ENCODE assay signal across 16 cellular contexts in the genomic region with DNA sequence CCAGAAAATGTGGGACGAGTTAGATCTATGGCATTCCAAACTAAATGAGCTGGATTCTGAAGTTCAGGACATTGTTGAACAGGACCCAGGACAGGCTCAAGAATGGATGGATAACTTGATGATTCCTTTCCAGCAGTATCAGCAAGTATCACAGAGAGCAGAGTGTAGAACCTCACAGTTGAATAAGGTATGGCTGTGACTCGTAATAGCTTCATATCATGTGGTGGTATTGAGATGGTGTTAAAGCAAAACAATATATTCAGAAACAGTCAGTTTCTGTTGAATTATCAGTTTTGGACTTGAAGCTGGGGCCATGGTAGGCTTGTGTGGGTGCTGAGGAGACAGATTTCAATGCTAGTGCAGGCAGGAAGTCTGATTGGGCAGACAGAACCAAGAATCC.
DNase-seq lines count a peak whose midpoint lies in the region; ATAC-seq and TF ChIP-seq lines count a peak whose summit lies in the region.
"Had no signal": no experiment of that assay in that cellular context is flagged by ENCODE, and none has a peak within 500 bp of the region (broad histone marks: within the 10 kb centered on the region; RNA-seq: fewer than 3 reads in every experiment).

No MANE protein-coding gene starts in this region.

- CTCF ChIA-PET in activated CD4-positive, alpha-beta memory T cell treated with anti-CD3 and anti-CD28 coated beads for 36 hours (lab: Charles Lee), result no interaction called here
- CTCF ChIA-PET in activated CD4-positive, alpha-beta memory T cell treated with anti-CD3 and anti-CD28 coated beads, Interleukin-2, amount 10 ng/mL, durations not matched to agents 7 days and 5 days (lab: Charles Lee), result interaction anchor here (1.5 kb wide), 1 partner anchor 223 kb away, joined by 3 read pairs; no protein-coding TSS in a partner anchor

- TF ChIP-seq CTCF in fibroblast of mammary gland (conservative IDR thresholded peaks at IDR 0.05; ENCODE audit: control insufficient read depth, insufficient read depth, low read depth, low read length) (no peak), mucosa of descending colon (IDR thresholded peaks at IDR 0.05) (no peak)

- H3K4me1 Mint-ChIP-seq in activated CD4-positive, alpha-beta memory T cell treated with anti-CD3 and anti-CD28 coated beads for 36 hours (ENCODE audit: low read depth), result peaks cover 10% of the 10 kb centered on the region
- peaks cover 2% of the 10 kb centered on the region for H3K4me1 Mint-ChIP-seq in activated CD4-positive, alpha-beta memory T cell treated with anti-CD3 and anti-CD28 coated beads, Interleukin-2, amount 10 ng/mL, durations not matched to agents 7 days and 5 days
- peaks cover 13% of the 10 kb centered on the region for H3K4me1 Mint-ChIP-seq in stimulated activated effector memory CD8-positive, alpha-beta T cell treated with anti-CD3 and anti-CD28 coated beads, Interleukin-12 subunit alpha, Interleukin-12 subunit beta, amount 100 ng/mL, for 72 hours
- H3K4me1 Mint-ChIP-seq: IgD-negative memory B cell had no signal

- intact Hi-C loops in activated CD4-positive, alpha-beta memory T cell treated with anti-CD3 and anti-CD28 coated beads for 36 hours (cut with micrococcal nuclease), result no loop called here
- intact Hi-C loops in head of caudate nucleus (cut with DNase I) (no loop called here), mucosa of descending colon (cut with DNase I, micrococcal nuclease) (no loop called here)

- no peak for DNase-seq in activated CD4-positive, alpha-beta memory T cell treated with anti-CD3 and anti-CD28 coated beads for 36 hours
- DNase-seq in activated CD4-positive, alpha-beta memory T cell treated with anti-CD3 and anti-CD28 coated beads, Interleukin-2, amount 10 ng/mL, durations not matched to agents 7 days and 5 days, result no peak
- peak; percentile 9 for DNase-seq in HCEC 1CT
- DNase-seq in fibroblast of mammary gland (ENCODE audit: low read depth), result peak; percentile 16
- no peak for DNase-seq in stimulated activated effector memory CD8-positive, alpha-beta T cell treated with anti-CD3 and anti-CD28 coated beads, Interleukin-12 subunit alpha, Interleukin-12 subunit beta, amount 100 ng/mL, for 72 hours (ENCODE audit: low spot score in 2 of 2)
- DNase-seq in head of caudate nucleus, result no peak
- DNase-seq in mucosa of descending colon, result no peak
- DNase-seq: COR-L47, DMS153, EL, H7, NCI-H1417, NCI-H2029, NCI-H510A had no signal

- H3K4me1 ChIP-seq in mucosa of descending colon (ENCODE audit: low read depth), result no peaks in the 10 kb centered on the region

- peak; percentile 75 for ATAC-seq in stimulated activated effector memory CD8-positive, alpha-beta T cell treated with anti-CD3 and anti-CD28 coated beads, Interleukin-12 subunit alpha, Interleukin-12 subunit beta, amount 100 ng/mL, for 72 hours
- no peak for ATAC-seq in HG03108 (IDR thresholded peaks at IDR 0.05; ENCODE audit: unreplicated experiment)
- no peak for ATAC-seq in mucosa of descending colon

- no peaks in the 10 kb centered on the region for H3K9me3 Mint-ChIP-seq in activated CD4-positive, alpha-beta memory T cell treated with anti-CD3 and anti-CD28 coated beads for 36 hours
- no peaks in the 10 kb centered on the region for H3K9me3 Mint-ChIP-seq in activated CD4-positive, alpha-beta memory T cell treated with anti-CD3 and anti-CD28 coated beads, Interleukin-2, amount 10 ng/mL, durations not matched to agents 7 days and 5 days
- no peaks in the 10 kb centered on the region for H3K9me3 Mint-ChIP-seq in stimulated activated effector memory CD8-positive, alpha-beta T cell treated with anti-CD3 and anti-CD28 coated beads, Interleukin-12 subunit alpha, Interleukin-12 subunit beta, amount 100 ng/mL, for 72 hours
- H3K9me3 Mint-ChIP-seq: IgD-negative memory B cell had no signal

- no peaks in the 10 kb centered on the region for H3K27me3 Mint-ChIP-seq in activated CD4-positive, alpha-beta memory T cell treated with anti-CD3 and anti-CD28 coated beads for 36 hours
- no peaks in the 10 kb centered on the region for H3K27me3 Mint-ChIP-seq in activated CD4-positive, alpha-beta memory T cell treated with anti-CD3 and anti-CD28 coated beads, Interleukin-2, amount 10 ng/mL, durations not matched to agents 7 days and 5 days
- H3K27me3 Mint-ChIP-seq: IgD-negative memory B cell had no signal

- peaks cover 20% of the 10 kb centered on the region for H3K36me3 Mint-ChIP-seq in activated CD4-positive, alpha-beta memory T cell treated with anti-CD3 and anti-CD28 coated beads for 36 hours
- H3K36me3 Mint-ChIP-seq in activated CD4-positive, alpha-beta memory T cell treated with anti-CD3 and anti-CD28 coated beads, Interleukin-2, amount 10 ng/mL, durations not matched to agents 7 days and 5 days (ENCODE audit: low read depth), result peaks cover 50% of the 10 kb centered on the region
- H3K36me3 Mint-ChIP-seq in stimulated activated effector memory CD8-positive, alpha-beta T cell treated with anti-CD3 and anti-CD28 coated beads, Interleukin-12 subunit alpha, Interleukin-12 subunit beta, amount 100 ng/mL, for 72 hours, result peaks cover 90% of the 10 kb centered on the region

- no peaks in the 10 kb centered on the region for H3K36me3 ChIP-seq in mucosa of descending colon (ENCODE audit: low read depth)

- POLR2A ChIA-PET in activated CD4-positive, alpha-beta memory T cell treated with anti-CD3 and anti-CD28 coated beads for 36 hours (lab: Charles Lee), result no interaction called here
- POLR2A ChIA-PET in activated CD4-positive, alpha-beta memory T cell treated with anti-CD3 and anti-CD28 coated beads, Interleukin-2, amount 10 ng/mL, durations not matched to agents 7 days and 5 days (lab: Charles Lee), result no interaction called here

- no peaks in the 10 kb centered on the region for H3K9me3 ChIP-seq in mucosa of descending colon

- no peak overlapping the region for H3K4me3 ChIP-seq in fibroblast of mammary gland (ENCODE audit: control insufficient read depth, low read depth, low read length)
- H3K4me3 ChIP-seq in mucosa of descending colon, result no peak overlapping the region

- H3K4me3 Mint-ChIP-seq in activated CD4-positive, alpha-beta memory T cell treated with anti-CD3 and anti-CD28 coated beads for 36 hours, result no peak overlapping the region
- H3K4me3 Mint-ChIP-seq in activated CD4-positive, alpha-beta memory T cell treated with anti-CD3 and anti-CD28 coated beads, Interleukin-2, amount 10 ng/mL, durations not matched to agents 7 days and 5 days, result no peak overlapping the region
- H3K4me3 Mint-ChIP-seq in stimulated activated effector memory CD8-positive, alpha-beta T cell treated with anti-CD3 and anti-CD28 coated beads, Interleukin-12 subunit alpha, Interleukin-12 subunit beta, amount 100 ng/mL, for 72 hours, result no peak overlapping the region
- H3K4me3 Mint-ChIP-seq: IgD-negative memory B cell had no signal

- peak overlapping the region; percentile 52 for H3K27ac Mint-ChIP-seq in activated CD4-positive, alpha-beta memory T cell treated with anti-CD3 and anti-CD28 coated beads for 36 hours
- H3K27ac Mint-ChIP-seq in activated CD4-positive, alpha-beta memory T cell treated with anti-CD3 and anti-CD28 coated beads, Interleukin-2, amount 10 ng/mL, durations not matched to agents 7 days and 5 days, result no peak overlapping the region
- H3K27ac Mint-ChIP-seq in stimulated activated effector memory CD8-positive, alpha-beta T cell treated with anti-CD3 and anti-CD28 coated beads, Interleukin-12 subunit alpha, Interleukin-12 subunit beta, amount 100 ng/mL, for 72 hours, result peak overlapping the region; percentile 55
- H3K27ac Mint-ChIP-seq: IgD-negative memory B cell had no signal

Comparison
In these comparisons a context has a peak if more than half of its experiments do, and no peak if none do; other contexts are left out.
1. DNase-seq: peak in HCEC 1CT (single experiment) and fibroblast of mammary gland (single experiment); none in activated CD4-positive, alpha-beta memory T cell treated with anti-CD3 and anti-CD28 coated beads for 36 hours (single experiment), activated CD4-positive, alpha-beta memory T cell treated with anti-CD3 and anti-CD28 coated beads, Interleukin-2, amount 10 ng/mL, durations not matched to agents 7 days and 5 days (single experiment), stimulated activated effector memory CD8-positive, alpha-beta T cell treated with anti-CD3 and anti-CD28 coated beads, Interleukin-12 subunit alpha, Interleukin-12 subunit beta, amount 100 ng/mL, for 72 hours (0 of 2), head of caudate nucleus (0 of 42) and mucosa of descending colon (0 of 3).